18 cellular contexts compared by ENCODE assay signal in the genomic region with DNA sequence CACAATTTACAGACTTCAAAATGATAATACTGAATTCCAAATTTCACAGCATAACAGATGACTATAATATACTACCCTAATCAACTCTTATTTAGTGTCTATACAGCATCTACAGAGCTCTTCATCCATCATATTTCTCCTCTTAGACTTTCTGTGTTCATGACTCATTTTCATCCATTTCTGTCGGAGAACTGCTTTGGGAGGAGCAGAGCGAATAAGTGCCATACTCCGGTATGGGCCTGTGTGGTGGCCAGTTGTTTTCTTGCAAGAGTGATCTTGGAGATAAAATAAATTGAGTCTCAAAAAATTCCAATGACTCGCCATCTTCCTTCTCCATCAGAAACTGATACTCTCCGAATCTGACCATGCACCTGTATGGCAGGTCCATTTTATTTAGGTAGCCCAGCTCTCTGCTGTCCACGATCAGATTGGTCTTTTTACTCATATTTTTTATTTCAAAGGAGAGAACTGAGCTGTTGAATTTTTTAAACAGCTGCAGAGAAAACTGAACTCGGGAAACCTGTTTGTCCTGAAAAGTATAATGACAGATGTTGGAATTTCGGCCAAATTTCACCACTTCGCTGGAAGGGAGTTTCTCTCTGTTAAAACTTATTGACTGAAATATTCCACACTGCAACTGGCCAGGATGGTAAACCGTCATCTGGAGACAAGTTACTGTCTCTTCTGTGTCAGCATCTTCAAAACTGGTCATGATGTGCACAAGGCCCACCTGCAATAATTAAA. TPM values are rescaled to one million over a fixed set of nuclear protein-coding genes. Genes with fewer than 3 reads are reported as not detected.
A peak's percentile ranks its signal among the peaks of the same experiment; 100 is the strongest.
DNase-seq lines count a peak whose midpoint lies in the region; ATAC-seq and TF ChIP-seq lines count a peak whose summit lies in the region.
"Had no signal": no experiment of that assay in that cellular context is flagged by ENCODE, and none has a peak within 500 bp of the region (broad histone marks: within the 10 kb centered on the region; RNA-seq: fewer than 3 reads in every experiment).

No MANE protein-coding gene starts in this region.

- peak overlapping the region in 7 of 8 donors; percentile 28 to 77 (median 52) for H3K27ac Mint-ChIP-seq in CD8-positive, alpha-beta memory T cell
- peak overlapping the region; percentile 99 for H3K27ac Mint-ChIP-seq in T-helper 17 cell
- H3K27ac Mint-ChIP-seq: activated CD4-positive, alpha-beta memory T cell treated with anti-CD3 and anti-CD28 coated beads, Interleukin-2, amount 10 ng/mL, durations not matched to agents 7 days and 5 days; brain had no signal

- peaks cover 0 to 6% (median 0%) of the 10 kb centered on the region in 5 donors for H3K9me3 Mint-ChIP-seq in CD8-positive, alpha-beta memory T cell
- H3K9me3 Mint-ChIP-seq: activated CD4-positive, alpha-beta memory T cell treated with anti-CD3 and anti-CD28 coated beads, Interleukin-2, amount 10 ng/mL, durations not matched to agents 7 days and 5 days had no signal

- TF ChIP-seq POLR2A in prostate gland (IDR thresholded peaks at IDR 0.05) = no peak

- H3K4me1 Mint-ChIP-seq in CD8-positive, alpha-beta memory T cell = peaks cover 76 to 91% (median 88%) of the 10 kb centered on the region in 3 donors
- H3K4me1 Mint-ChIP-seq in T-helper 17 cell = peaks cover 51% of the 10 kb centered on the region

- no peaks in the 10 kb centered on the region for H3K36me3 ChIP-seq in CD8-positive, alpha-beta memory T cell (ENCODE audit: insufficient read depth, low read length)
- no peaks in the 10 kb centered on the region for H3K36me3 ChIP-seq in prostate gland

- CTCF ChIA-PET in CD8-positive, alpha-beta memory T cell (lab: Charles Lee) = interaction anchor here (1.3 to 1.6 kb wide), 2 partner anchors 8 to 42 kb away, joined by 4 read pairs; a partner anchor contains a TSS

- intact Hi-C loops in prostate gland (cut with DNase I) (no loop called here), left colon (cut with DNase I, micrococcal nuclease) (no loop called here)

- H3K4me3 ChIP-seq in CD8-positive, alpha-beta memory T cell (ENCODE audit: low read length) = no peak overlapping the region
- no peak overlapping the region for H3K4me3 ChIP-seq in prostate gland
- H3K4me3 ChIP-seq: dorsolateral prefrontal cortex, hepatocyte, SJCRH30, vagina had no signal

- H3K27ac ChIP-seq in 22Rv1 (0 out of 2 replicates have a peak overlapping the region, but pooled peaks have one; percentile 1), foreskin keratinocyte (no peak overlapping the region), prostate gland (no peak overlapping the region)
- no peak overlapping the region for H3K27ac ChIP-seq in CD8-positive, alpha-beta memory T cell (ENCODE audit: low read depth, low read length)
- H3K27ac ChIP-seq: dorsolateral prefrontal cortex, hepatocyte, SJCRH30, vagina had no signal

- no peaks in the 10 kb centered on the region for H3K27me3 Mint-ChIP-seq in CD8-positive, alpha-beta memory T cell
- H3K27me3 Mint-ChIP-seq in T-helper 17 cell = no peaks in the 10 kb centered on the region
- H3K27me3 Mint-ChIP-seq: activated CD4-positive, alpha-beta memory T cell treated with anti-CD3 and anti-CD28 coated beads, Interleukin-2, amount 10 ng/mL, durations not matched to agents 7 days and 5 days had no signal

- H3K9me3 ChIP-seq in CD8-positive, alpha-beta memory T cell (ENCODE audit: low read length) = no peaks in the 10 kb centered on the region
- H3K9me3 ChIP-seq in T-helper 17 cell (ENCODE audit: control insufficient read depth, low read length, poor library complexity, severe bottlenecking) = no peaks in the 10 kb centered on the region
- no peaks in the 10 kb centered on the region for H3K9me3 ChIP-seq in prostate gland
- H3K9me3 ChIP-seq: SJCRH30, vagina had no signal

- POLR2A ChIA-PET in CD8-positive, alpha-beta memory T cell (lab: Charles Lee) = no interaction called here

- peaks cover 7 to 39% (median 19%) of the 10 kb centered on the region in 3 donors for H3K36me3 Mint-ChIP-seq in CD8-positive, alpha-beta memory T cell
- H3K36me3 Mint-ChIP-seq in T-helper 17 cell (ENCODE audit: low read depth) = peaks cover 2% of the 10 kb centered on the region

- 61% methylated on average over 10 of the region's 10 CpGs for WGBS in prostate gland

- no peaks in the 10 kb centered on the region for H3K27me3 ChIP-seq in CD8-positive, alpha-beta memory T cell (ENCODE audit: insufficient read depth, low read length, poor library complexity, severe bottlenecking)
- no peaks in the 10 kb centered on the region for H3K27me3 ChIP-seq in foreskin keratinocyte
- no peaks in the 10 kb centered on the region for H3K27me3 ChIP-seq in prostate gland (replicated peaks; ENCODE audit: insufficient read depth)
- H3K27me3 ChIP-seq: dorsolateral prefrontal cortex, hepatocyte, SJCRH30, vagina had no signal

- TF ChIP-seq CTCF in 22Rv1 (IDR thresholded peaks at IDR 0.05) = no peak
- TF ChIP-seq CTCF in foreskin keratinocyte (conservative IDR thresholded peaks at IDR 0.05) = no peak
- TF ChIP-seq CTCF in prostate gland (IDR thresholded peaks at IDR 0.05) = no peak

- DNase-seq in CD8-positive, alpha-beta memory T cell = no peak
- no peak for DNase-seq in T-helper 17 cell
- peak in 1 of 2 donors; percentile 59 for DNase-seq in foreskin keratinocyte
- DNase-seq in HPDE6-E6E7 (ENCODE audit: extremely low spot score) = no peak
- no peak for DNase-seq in prostate gland (ENCODE audit: low spot score)
- no peak for DNase-seq in left colon
- DNase-seq in NOMO-1 (lab: John Stamatoyannopoulos, UW; ENCODE audit: unreplicated experiment in 2 of 2) = no peak
- DNase-seq: activated CD4-positive, alpha-beta memory T cell treated with anti-CD3 and anti-CD28 coated beads, Interleukin-2, amount 10 ng/mL, durations not matched to agents 7 days and 5 days; activated gamma-delta T cell; dorsolateral prefrontal cortex; NCI-H187; NCI-H510A; OCI-M1; SJCRH30 had no signal

- ATAC-seq in T-helper 17 cell (no peak), foreskin keratinocyte (peak; percentile 63), left colon (no peak)

- H3K4me1 ChIP-seq in CD8-positive, alpha-beta memory T cell (ENCODE audit: insufficient read depth, low read length) = peaks cover 15% of the 10 kb centered on the region
- peaks cover 30% of the 10 kb centered on the region for H3K4me1 ChIP-seq in foreskin keratinocyte
- no peaks in the 10 kb centered on the region for H3K4me1 ChIP-seq in prostate gland (replicated peaks)

- peak overlapping the region in 2 of 7 donors; percentile 37 to 45 for H3K4me3 Mint-ChIP-seq in CD8-positive, alpha-beta memory T cell
- peak overlapping the region; percentile 41 for H3K4me3 Mint-ChIP-seq in T-helper 17 cell
- H3K4me3 Mint-ChIP-seq: activated CD4-positive, alpha-beta memory T cell treated with anti-CD3 and anti-CD28 coated beads, Interleukin-2, amount 10 ng/mL, durations not matched to agents 7 days and 5 days; brain had no signal

RNA-seq across cellular contexts. Expression of a gene that starts 7.8 kb away (rescaled TPM):
- 10 to 100 TPM; 33.6 to 34.7 TPM for total RNA-seq in CD8-positive, alpha-beta memory T cell
- polyA plus RNA-seq in CD8-positive, alpha-beta memory T cell = 48.8 TPM
- total RNA-seq in T-helper 17 cell (10 to 100 TPM; 38.4 to 98.7 TPM), foreskin keratinocyte (10.3 and 11.2 TPM in 2 replicates), prostate gland (10 to 100 TPM in 1 of 2 donors, 1 to 10 TPM in 1; 2.3 to 16.3 TPM), left colon (1 to 10 TPM; 4.0 to 7.0 TPM)
- 6.1 and 7.8 TPM in 2 replicates for polyA plus RNA-seq in foreskin keratinocyte

RNA-seq across cellular contexts. Expression of a gene that starts 19.3 kb away (rescaled TPM):
- total RNA-seq in CD8-positive, alpha-beta memory T cell = 1 to 10 TPM; 2.5 to 3.1 TPM
- 1.1 TPM for polyA plus RNA-seq in CD8-positive, alpha-beta memory T cell
- total RNA-seq in T-helper 17 cell (10 to 100 TPM in 1 of 2 donors, 1 to 10 TPM in 1; 7.1 to 18.2 TPM), foreskin keratinocyte (5.6 and 7.0 TPM in 2 replicates), prostate gland (10 to 100 TPM; 12.1 to 13.7 TPM), left colon (10 to 100 TPM; 23.0 to 26.3 TPM)
- 2.4 and 2.7 TPM in 2 replicates for polyA plus RNA-seq in foreskin keratinocyte

RNA-seq across cellular contexts. Expression of a gene that starts 46.3 kb away (rescaled TPM):
- 10 to 100 TPM; 23.2 to 27.1 TPM for total RNA-seq in CD8-positive, alpha-beta memory T cell
- polyA plus RNA-seq in CD8-positive, alpha-beta memory T cell = 27.5 TPM
- total RNA-seq in T-helper 17 cell (10 to 100 TPM; 10.4 to 15.2 TPM), foreskin keratinocyte (13.4 and 15.7 TPM in 2 replicates), prostate gland (10 to 100 TPM; 15.3 to 24.3 TPM), left colon (10 to 100 TPM; 35.2 to 43.8 TPM)
- polyA plus RNA-seq in foreskin keratinocyte = 4.4 and 5.6 TPM in 2 replicates
